Comparison of ENCODE assay signal across 9 cellular contexts in genomic region chr22:24768537-24769374, GRCh38. TPM values are rescaled to one million over a fixed set of nuclear protein-coding genes. Genes with fewer than 3 reads are reported as not detected.
DNase-seq lines count a peak whose midpoint lies in the region; ATAC-seq and TF ChIP-seq lines count a peak whose summit lies in the region.
"Had no signal": no experiment of that assay in that cellular context is flagged by ENCODE, and none has a peak within 500 bp of the region (broad histone marks: within the 10 kb centered on the region; RNA-seq: fewer than 3 reads in every experiment).

No MANE protein-coding gene starts in this region.

- H3K27ac ChIP-seq in Panc1 (ENCODE audit: low read length): no peak overlapping the region

- H3K36me3 ChIP-seq in Panc1 (ENCODE audit: control insufficient read depth, insufficient read depth, low read length): no peaks in the 10 kb centered on the region

- in situ Hi-C loops in Panc1 (cut with HindIII; ENCODE audit: low pct_unique_long_range_greater_than_20kb, low sequenced_read_pairs): no loop called here

- intact Hi-C loops in Panc1 (cut with micrococcal nuclease; ENCODE audit: unreplicated experiment): loop anchor here (2.0 kb wide), 1 partner anchor 66 kb away; no protein-coding TSS in a partner anchor

- CTCF ChIA-PET in Panc1 (lab: Charles Lee): interaction anchor here (0.6 to 1.0 kb wide), 3 partner anchors 12 to 192 kb away, joined by 3 to 4 read pairs (median 3); no protein-coding TSS in a partner anchor

- H3K9me3 ChIP-seq in Panc1 (ENCODE audit: control insufficient read depth, insufficient read depth, low read depth, low read length): no peaks in the 10 kb centered on the region

- no TSS peak for BruUV-seq in Panc1 (replicated peaks; lab: Mats Ljungman, UMichigan)

- H3K4me3 ChIP-seq in Panc1 (ENCODE audit: low read depth in 2 of 2, low read length in 2 of 2): no peak overlapping the region

- DNase-seq in DMS153 treated with DMSO at 0.1 percent for 48 hours (lab: John Stamatoyannopoulos, UW; ENCODE audit: unreplicated experiment): peak; percentile 44
- DNase-seq in HuH-7 (ENCODE audit: low spot score): peak; percentile 79
- no peak for DNase-seq in Panc1 (ENCODE audit: low read depth, low spot score)
- peak; percentile 19 for DNase-seq in amniotic epithelial cell (ENCODE audit: low read depth)
- peak; percentile 15 to 62 for DNase-seq in hippocampal formation (lab: John Stamatoyannopoulos, UW)
- DNase-seq in stimulated activated CD4-positive, alpha-beta T cell treated with anti-CD3 and anti-CD28 coated beads, Interleukin-12 subunit alpha, Interleukin-12 subunit beta, amount 100 ng/mL, for 4 hours: peak; percentile 37
- DNase-seq: activated T-cell treated with anti-CD3 and anti-CD28 coated beads, Interleukin-2, amount 50 U/mL, for 4 hours had no signal

- peak; percentile 77 for TF ChIP-seq CTCF in Panc1 (IDR thresholded peaks at IDR 0.05)

- no peaks in the 10 kb centered on the region for H3K4me1 ChIP-seq in Panc1 (ENCODE audit: control insufficient read depth, insufficient read depth, low read length)

- ATAC-seq in Panc1: peak; percentile 98
- no peak for ATAC-seq in GM18861 (IDR thresholded peaks at IDR 0.05; ENCODE audit: unreplicated experiment)
- no peak for ATAC-seq in HG03439 (IDR thresholded peaks at IDR 0.05; ENCODE audit: unreplicated experiment)

- POLR2A ChIA-PET in Panc1 (lab: Charles Lee): no interaction called here

- no peaks in the 10 kb centered on the region for H3K27me3 ChIP-seq in Panc1 (ENCODE audit: control insufficient read depth, insufficient read depth, low read length)

RNA-seq across cellular contexts. Expression of gene PIWIL3, which starts 5.8 kb away (rescaled TPM):
- not detected for total RNA-seq in Panc1 (2021; ENCODE audit: unreplicated experiment)
- not detected for polyA plus RNA-seq in Panc1 (2012; ENCODE audit: insufficient read length)
- total RNA-seq: activated T-cell treated with anti-CD3 and anti-CD28 coated beads, Interleukin-2, amount 50 U/mL, for 4 hours had no signal

RNA-seq across cellular contexts. Expression of gene SGSM1, which starts 37.3 kb away (rescaled TPM):
- total RNA-seq in Panc1 (2021; ENCODE audit: unreplicated experiment): 1.6 TPM
- polyA plus RNA-seq in Panc1 (2012; ENCODE audit: insufficient read length): 2.3 TPM
